ENCODE assay signal across 8 cellular contexts in the genomic region with DNA sequence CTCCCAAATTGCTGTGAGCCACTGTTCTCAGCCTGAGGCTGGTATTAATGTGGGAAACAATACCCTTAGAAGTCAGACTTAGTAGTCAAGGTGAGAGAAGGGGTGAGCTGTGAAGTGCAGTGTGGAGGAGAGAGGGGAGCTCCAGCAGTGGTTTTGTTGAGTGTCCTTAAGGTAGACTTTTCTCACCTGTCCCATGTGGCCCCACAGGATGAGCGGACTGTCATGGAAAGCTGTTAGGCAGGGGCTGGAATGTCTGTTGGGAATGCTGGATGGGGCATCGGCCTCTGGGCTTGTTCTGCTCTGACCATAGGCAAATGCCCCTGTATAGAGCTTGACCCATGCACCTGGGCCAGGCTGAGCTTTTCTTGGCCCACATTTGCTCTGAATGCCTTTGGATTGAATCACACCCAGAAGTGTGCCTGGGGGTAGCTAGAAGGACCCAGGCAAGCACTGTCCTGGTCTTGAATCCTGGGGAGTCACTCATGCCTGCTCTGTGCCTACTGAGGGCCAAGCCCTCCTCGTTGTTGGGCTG. TPM values are rescaled to one million over a fixed set of nuclear protein-coding genes. Genes with fewer than 3 reads are reported as not detected.
A peak's percentile ranks its signal among the peaks of the same experiment; 100 is the strongest.
DNase-seq lines count a peak whose midpoint lies in the region; ATAC-seq and TF ChIP-seq lines count a peak whose summit lies in the region.

No MANE protein-coding gene starts in this region.

- DNase-seq in heart right ventricle, result no peak
- no peak for DNase-seq in left cardiac atrium
- DNase-seq in body of pancreas, result peak in 1 of 4 donors; percentile 6
- DNase-seq in mesenteric fat pad (ENCODE audit: low spot score), result peak; percentile 57
- DNase-seq in posterior vena cava (ENCODE audit: low spot score), result no peak
- DNase-seq in MV-4-11 (lab: John Stamatoyannopoulos, UW), result no peak

- H3K4me3 ChIP-seq in heart right ventricle, result no peak overlapping the region
- H3K4me3 ChIP-seq in body of pancreas, result no peak overlapping the region
- no peak overlapping the region for H3K4me3 ChIP-seq in urinary bladder (ENCODE audit: low read depth, low read length)

- ATAC-seq in heart right ventricle, result no peak
- ATAC-seq in left cardiac atrium, result no peak
- no peak for ATAC-seq in body of pancreas
- no peak for ATAC-seq in activated CD4-positive, CD25-positive, alpha-beta regulatory T cell treated with anti-CD3 and anti-CD28 coated beads, Interleukin-2, amount 50 U/mL, for 24 hours

- no peaks in the 10 kb centered on the region for H3K27me3 ChIP-seq in heart right ventricle
- no peaks in the 10 kb centered on the region for H3K27me3 ChIP-seq in body of pancreas

- TF ChIP-seq POLR2A in body of pancreas (IDR thresholded peaks at IDR 0.05), result no peak

- H3K27ac ChIP-seq in heart right ventricle (peak overlapping the region in 8 of 10 donors; percentile 49 to 92 (median 82)), body of pancreas (peak overlapping the region in 3 of 4 donors; percentile 5 to 85 (median 20)), urinary bladder (ENCODE audit: low read depth) (peak overlapping the region; percentile 30)

- TF ChIP-seq CTCF in heart right ventricle (IDR thresholded peaks at IDR 0.05) (no peak), body of pancreas (IDR thresholded peaks at IDR 0.05) (no peak)

- H3K4me1 ChIP-seq in heart right ventricle, result peaks cover 53 to 100% (median 96%) of the 10 kb centered on the region in 9 donors
- H3K4me1 ChIP-seq in body of pancreas, result peaks cover 89% of the 10 kb centered on the region
- peaks cover 9% of the 10 kb centered on the region for H3K4me1 ChIP-seq in urinary bladder (ENCODE audit: insufficient read depth)

- intact Hi-C loops in heart right ventricle (cut with DNase I) (loop anchor here in 4 of 10 donors (1.0 to 5.0 kb wide), 4 partner anchors 33 to 114 kb away; no protein-coding TSS in a partner anchor), left cardiac atrium (cut with DNase I) (loop anchor here in 1 of 2 donors (5.0 to 10.0 kb wide), 2 partner anchors 54 to 117 kb away; no protein-coding TSS in a partner anchor), body of pancreas (cut with DNase I) (no loop called here), posterior vena cava (cut with DNase I) (loop anchor here in 1 of 2 donors (5.0 kb wide), 1 partner anchor 44 kb away; no protein-coding TSS in a partner anchor)

- 89 to 94% methylated on average over 3 of the region's 3 CpGs for WGBS in heart right ventricle, 2 donors
- WGBS in body of pancreas, 2 donors, result 77 to 93% methylated on average over 1 to 3 of the region's 3 CpGs
- 91% methylated on average over 3 of the region's 3 CpGs for WGBS in urinary bladder

- H3K36me3 ChIP-seq in heart right ventricle, result peaks cover 0 to 13% (median 0%) of the 10 kb centered on the region in 9 donors
- H3K36me3 ChIP-seq in body of pancreas (replicated peaks in 1 of 2; ENCODE audit: insufficient read depth in 1 of 2, low read depth in 2 of 2), result no peaks in the 10 kb centered on the region
- H3K36me3 ChIP-seq in urinary bladder (ENCODE audit: insufficient read depth), result no peaks in the 10 kb centered on the region

- H3K9me3 ChIP-seq in heart right ventricle (peaks cover 0 to 4% (median 0%) of the 10 kb centered on the region in 11 donors), body of pancreas (no peaks in the 10 kb centered on the region)

RNA-seq across cellular contexts. Expression of a gene that starts 36.3 kb away (rescaled TPM):
- not detected for total RNA-seq in heart right ventricle
- polyA plus RNA-seq in heart right ventricle, result not detected
- total RNA-seq in left cardiac atrium, result under 1 TPM in 1 of 2 donors, not detected in 1; 0.05 TPM
- total RNA-seq in body of pancreas, result under 1 TPM in 1 of 2 donors, not detected in 1; 0.33 TPM
- 0.35 TPM for total RNA-seq in mesenteric fat pad
- 0.16 TPM for total RNA-seq in urinary bladder
- polyA plus RNA-seq in urinary bladder, result not detected
- under 1 TPM in 1 of 2 donors, not detected in 1; 0.10 TPM for total RNA-seq in posterior vena cava

RNA-seq across cellular contexts. Expression of a gene that starts 47.3 kb away (rescaled TPM):
- total RNA-seq in heart right ventricle (10 to 100 TPM; 21.7 to 57.2 (median 27.6) TPM), left cardiac atrium (10 to 100 TPM; 44.3 to 51.0 TPM), body of pancreas (10 to 100 TPM; 22.3 to 63.0 TPM), mesenteric fat pad (177 TPM), urinary bladder (26.4 TPM), posterior vena cava (10 to 100 TPM; 56.6 to 57.4 TPM)
- polyA plus RNA-seq in heart right ventricle (10 to 100 TPM; 16.9 to 35.0 TPM), urinary bladder (65.1 TPM)

Comparison
In these comparisons a context has a peak if more than half of its experiments do, and no peak if none do; other contexts are left out.
1. H3K27ac ChIP-seq: peak in every context shown above with its lines; median percentile 82 in heart right ventricle; 30 in urinary bladder; 20 in body of pancreas.